Comparison of ENCODE assay signal across 23 cellular contexts in genomic region chr6:38504996-38505395, GRCh38.
"Had no signal": no experiment of that assay in that cellular context is flagged by ENCODE, and none has a peak within 500 bp of the region (broad histone marks: within the 10 kb centered on the region; RNA-seq: fewer than 3 reads in every experiment).

No MANE protein-coding gene starts in this region.

- DNase-seq: cerebellar nuclear complex; cortex of kidney; dorsolateral prefrontal cortex; effector CD4-positive, alpha-beta T cell; foreskin fibroblast; heart right ventricle; hippocampal formation; islet precursor cell; natural killer cell; occipital lobe; pancreas; right lobe of liver; small intestine; stimulated activated CD4-positive, alpha-beta T cell treated with anti-CD3 and anti-CD28 coated beads, Interleukin-15, amount 100 ng/mL, for 24 hours; stimulated activated CD4-positive, alpha-beta T cell treated with anti-CD3 and anti-CD28 coated beads, Interleukin-2, amount 100 ng/mL, for 48 hours; stimulated activated naive B cell treated with anti-CD40 and anti-IgM and Interleukin-4, amounts not matched to agents 10 μg/mL and 1 μg/mL and 100 μg/mL, for 72 hours; stimulated activated naive CD8-positive, alpha-beta T cell treated with anti-CD3 and anti-CD28 coated beads, Interleukin-15, amount 100 ng/mL, for 72 hours; thyroid gland; upper lobe of left lung had no signal

- H3K4me3 Mint-ChIP-seq: memory B cell; natural killer cell; stimulated activated naive B cell treated with anti-CD40 and anti-IgM and Interleukin-4, amounts not matched to agents 10 μg/mL and 1 μg/mL and 100 μg/mL, for 72 hours; stimulated activated naive CD8-positive, alpha-beta T cell treated with anti-CD3 and anti-CD28 coated beads, Interleukin-15, amount 100 ng/mL, for 72 hours had no signal

- H3K4me3 ChIP-seq: dorsolateral prefrontal cortex, gastroesophageal sphincter, heart right ventricle, lung, pancreas, right lobe of liver, thyroid gland, upper lobe of left lung had no signal

- H3K9me3 ChIP-seq: gastroesophageal sphincter, heart right ventricle, pancreas, right lobe of liver, thyroid gland, upper lobe of left lung had no signal

- H3K4me1 Mint-ChIP-seq: natural killer cell; stimulated activated naive B cell treated with anti-CD40 and anti-IgM and Interleukin-4, amounts not matched to agents 10 μg/mL and 1 μg/mL and 100 μg/mL, for 72 hours; stimulated activated naive CD8-positive, alpha-beta T cell treated with anti-CD3 and anti-CD28 coated beads, Interleukin-15, amount 100 ng/mL, for 72 hours had no signal

- H3K27me3 Mint-ChIP-seq: memory B cell; stimulated activated naive B cell treated with anti-CD40 and anti-IgM and Interleukin-4, amounts not matched to agents 10 μg/mL and 1 μg/mL and 100 μg/mL, for 72 hours; stimulated activated naive CD8-positive, alpha-beta T cell treated with anti-CD3 and anti-CD28 coated beads, Interleukin-15, amount 100 ng/mL, for 72 hours had no signal

- H3K36me3 Mint-ChIP-seq: natural killer cell; stimulated activated naive B cell treated with anti-CD40 and anti-IgM and Interleukin-4, amounts not matched to agents 10 μg/mL and 1 μg/mL and 100 μg/mL, for 72 hours had no signal

- FAIRE-seq: pancreas, small intestine, urothelium cell line had no signal

- H3K27ac Mint-ChIP-seq: memory B cell; natural killer cell; stimulated activated naive B cell treated with anti-CD40 and anti-IgM and Interleukin-4, amounts not matched to agents 10 μg/mL and 1 μg/mL and 100 μg/mL, for 72 hours; stimulated activated naive CD8-positive, alpha-beta T cell treated with anti-CD3 and anti-CD28 coated beads, Interleukin-15, amount 100 ng/mL, for 72 hours had no signal

- H3K9me3 Mint-ChIP-seq: memory B cell; natural killer cell; stimulated activated naive B cell treated with anti-CD40 and anti-IgM and Interleukin-4, amounts not matched to agents 10 μg/mL and 1 μg/mL and 100 μg/mL, for 72 hours; stimulated activated naive CD8-positive, alpha-beta T cell treated with anti-CD3 and anti-CD28 coated beads, Interleukin-15, amount 100 ng/mL, for 72 hours had no signal

- H3K36me3 ChIP-seq: gastroesophageal sphincter, heart right ventricle, pancreas, right lobe of liver, thyroid gland, upper lobe of left lung had no signal

- H3K27me3 ChIP-seq: dorsolateral prefrontal cortex, gastroesophageal sphincter, heart right ventricle, pancreas, right lobe of liver, thyroid gland, upper lobe of left lung had no signal
